Comparison of ENCODE assay signal across 2 cellular contexts in genomic region chr19:1561236-1561842, GRCh38.
TF ChIP-seq lines count a peak whose summit lies in the region.

No MANE protein-coding gene starts in this region.

TF ChIP-seq in HEK293, 187 proteins besides CTCF, POLR2A, EP300 and RAD21:
- TF ChIP-seq ZNF555 (tag by site-specific recombination; conservative IDR thresholded peaks at IDR 0.05) (no peak), ZNF837 (tag by site-specific recombination; IDR thresholded peaks at IDR 0.05) (no peak), REPIN1 (tag by site-specific recombination; IDR thresholded peaks at IDR 0.05; ENCODE audit: low read depth) (no peak), RBAK (tag by site-specific recombination; IDR thresholded peaks at IDR 0.05) (no peak), ZNF560 (tag by site-specific recombination; IDR thresholded peaks at IDR 0.05; ENCODE audit: borderline replicate concordance) (no peak), SCRT2 (tag by site-specific recombination; IDR thresholded peaks at IDR 0.05) (0 out of 2 replicates have a peak, but pooled peaks have one; percentile 34), YY1 (tag by site-specific recombination; IDR thresholded peaks at IDR 0.05) (no peak), KLF1 (tag by site-specific recombination; IDR thresholded peaks at IDR 0.05) (no peak), ZNF600 (tag by site-specific recombination; IDR thresholded peaks at IDR 0.05) (peak; percentile 62), ZBTB26 (tag by site-specific recombination; optimal IDR thresholded peaks at IDR 0.05) (no peak), ZNF202 (tag by site-specific recombination; IDR thresholded peaks at IDR 0.05; ENCODE audit: borderline replicate concordance) (no peak), ZNF354C (tag by site-specific recombination; IDR thresholded peaks at IDR 0.05; ENCODE audit: borderline replicate concordance, low read depth) (no peak), ZNF366 (tag by site-specific recombination; conservative IDR thresholded peaks at IDR 0.05) (no peak), MZF1 (tag by site-specific recombination; IDR thresholded peaks at IDR 0.05; ENCODE audit: borderline replicate concordance) (no peak), ZNF121 (tag by site-specific recombination; IDR thresholded peaks at IDR 0.05) (peak; percentile 93), BCL11A (tag by site-specific recombination; IDR thresholded peaks at IDR 0.05; ENCODE audit: low read depth) (no peak), SCRT1 (tag by site-specific recombination; IDR thresholded peaks at IDR 0.05; ENCODE audit: borderline replicate concordance) (0 out of 2 replicates have a peak, but pooled peaks have one; percentile 16), ZNF362 (tag by site-specific recombination; IDR thresholded peaks at IDR 0.05) (no peak), ZNF404 (tag by site-specific recombination; IDR thresholded peaks at IDR 0.05) (no peak)
- TF ChIP-seq, protein P1, sequence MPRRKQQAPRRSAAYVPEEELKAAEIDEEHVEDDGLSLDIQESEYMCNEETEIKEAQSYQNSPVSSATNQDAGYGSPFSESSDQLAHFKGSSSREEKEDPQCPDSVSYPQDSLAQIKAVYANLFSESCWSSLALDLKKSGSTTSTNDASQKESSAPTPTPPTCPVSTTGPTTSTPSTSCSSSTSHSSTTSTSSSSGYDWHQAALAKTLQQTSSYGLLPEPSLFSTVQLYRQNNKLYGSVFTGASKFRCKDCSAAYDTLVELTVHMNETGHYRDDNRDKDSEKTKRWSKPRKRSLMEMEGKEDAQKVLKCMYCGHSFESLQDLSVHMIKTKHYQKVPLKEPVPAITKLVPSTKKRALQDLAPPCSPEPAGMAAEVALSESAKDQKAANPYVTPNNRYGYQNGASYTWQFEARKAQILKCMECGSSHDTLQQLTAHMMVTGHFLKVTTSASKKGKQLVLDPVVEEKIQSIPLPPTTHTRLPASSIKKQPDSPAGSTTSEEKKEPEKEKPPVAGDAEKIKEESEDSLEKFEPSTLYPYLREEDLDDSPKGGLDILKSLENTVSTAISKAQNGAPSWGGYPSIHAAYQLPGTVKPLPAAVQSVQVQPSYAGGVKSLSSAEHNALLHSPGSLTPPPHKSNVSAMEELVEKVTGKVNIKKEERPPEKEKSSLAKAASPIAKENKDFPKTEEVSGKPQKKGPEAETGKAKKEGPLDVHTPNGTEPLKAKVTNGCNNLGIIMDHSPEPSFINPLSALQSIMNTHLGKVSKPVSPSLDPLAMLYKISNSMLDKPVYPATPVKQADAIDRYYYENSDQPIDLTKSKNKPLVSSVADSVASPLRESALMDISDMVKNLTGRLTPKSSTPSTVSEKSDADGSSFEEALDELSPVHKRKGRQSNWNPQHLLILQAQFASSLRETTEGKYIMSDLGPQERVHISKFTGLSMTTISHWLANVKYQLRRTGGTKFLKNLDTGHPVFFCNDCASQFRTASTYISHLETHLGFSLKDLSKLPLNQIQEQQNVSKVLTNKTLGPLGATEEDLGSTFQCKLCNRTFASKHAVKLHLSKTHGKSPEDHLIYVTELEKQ (tag by site-specific recombination; IDR thresholded peaks at IDR 0.05; ENCODE audit: borderline replicate concordance) = no peak
- TF ChIP-seq, protein P2, sequence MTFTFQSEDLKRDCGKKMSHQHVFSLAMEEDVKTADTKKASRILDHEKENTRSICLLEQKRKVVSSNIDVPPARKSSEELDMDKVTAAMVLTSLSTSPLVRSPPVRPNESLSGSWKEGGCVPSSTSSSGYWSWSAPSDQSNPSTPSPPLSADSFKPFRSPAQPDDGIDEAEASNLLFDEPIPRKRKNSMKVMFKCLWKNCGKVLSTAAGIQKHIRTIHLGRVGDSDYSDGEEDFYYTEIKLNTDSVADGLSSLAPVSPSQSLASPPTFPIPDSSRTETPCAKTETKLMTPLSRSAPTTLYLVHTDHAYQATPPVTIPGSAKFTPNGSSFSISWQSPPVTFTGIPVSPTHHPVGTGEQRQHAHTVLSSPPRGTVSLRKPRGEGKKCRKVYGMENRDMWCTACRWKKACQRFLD (tag by site-specific recombination; IDR thresholded peaks at IDR 0.05) = no peak

TF ChIP-seq in K562, 482 proteins besides CTCF, POLR2A, EP300 and RAD21:
- no peak for TF ChIP-seq NR1H2 (CRISPR knock-in tag; IDR thresholded peaks at IDR 0.05)
- peak; percentile 87 for TF ChIP-seq ZNF121 (CRISPR knock-in tag; conservative IDR thresholded peaks at IDR 0.05)
- TF ChIP-seq, protein P3, sequence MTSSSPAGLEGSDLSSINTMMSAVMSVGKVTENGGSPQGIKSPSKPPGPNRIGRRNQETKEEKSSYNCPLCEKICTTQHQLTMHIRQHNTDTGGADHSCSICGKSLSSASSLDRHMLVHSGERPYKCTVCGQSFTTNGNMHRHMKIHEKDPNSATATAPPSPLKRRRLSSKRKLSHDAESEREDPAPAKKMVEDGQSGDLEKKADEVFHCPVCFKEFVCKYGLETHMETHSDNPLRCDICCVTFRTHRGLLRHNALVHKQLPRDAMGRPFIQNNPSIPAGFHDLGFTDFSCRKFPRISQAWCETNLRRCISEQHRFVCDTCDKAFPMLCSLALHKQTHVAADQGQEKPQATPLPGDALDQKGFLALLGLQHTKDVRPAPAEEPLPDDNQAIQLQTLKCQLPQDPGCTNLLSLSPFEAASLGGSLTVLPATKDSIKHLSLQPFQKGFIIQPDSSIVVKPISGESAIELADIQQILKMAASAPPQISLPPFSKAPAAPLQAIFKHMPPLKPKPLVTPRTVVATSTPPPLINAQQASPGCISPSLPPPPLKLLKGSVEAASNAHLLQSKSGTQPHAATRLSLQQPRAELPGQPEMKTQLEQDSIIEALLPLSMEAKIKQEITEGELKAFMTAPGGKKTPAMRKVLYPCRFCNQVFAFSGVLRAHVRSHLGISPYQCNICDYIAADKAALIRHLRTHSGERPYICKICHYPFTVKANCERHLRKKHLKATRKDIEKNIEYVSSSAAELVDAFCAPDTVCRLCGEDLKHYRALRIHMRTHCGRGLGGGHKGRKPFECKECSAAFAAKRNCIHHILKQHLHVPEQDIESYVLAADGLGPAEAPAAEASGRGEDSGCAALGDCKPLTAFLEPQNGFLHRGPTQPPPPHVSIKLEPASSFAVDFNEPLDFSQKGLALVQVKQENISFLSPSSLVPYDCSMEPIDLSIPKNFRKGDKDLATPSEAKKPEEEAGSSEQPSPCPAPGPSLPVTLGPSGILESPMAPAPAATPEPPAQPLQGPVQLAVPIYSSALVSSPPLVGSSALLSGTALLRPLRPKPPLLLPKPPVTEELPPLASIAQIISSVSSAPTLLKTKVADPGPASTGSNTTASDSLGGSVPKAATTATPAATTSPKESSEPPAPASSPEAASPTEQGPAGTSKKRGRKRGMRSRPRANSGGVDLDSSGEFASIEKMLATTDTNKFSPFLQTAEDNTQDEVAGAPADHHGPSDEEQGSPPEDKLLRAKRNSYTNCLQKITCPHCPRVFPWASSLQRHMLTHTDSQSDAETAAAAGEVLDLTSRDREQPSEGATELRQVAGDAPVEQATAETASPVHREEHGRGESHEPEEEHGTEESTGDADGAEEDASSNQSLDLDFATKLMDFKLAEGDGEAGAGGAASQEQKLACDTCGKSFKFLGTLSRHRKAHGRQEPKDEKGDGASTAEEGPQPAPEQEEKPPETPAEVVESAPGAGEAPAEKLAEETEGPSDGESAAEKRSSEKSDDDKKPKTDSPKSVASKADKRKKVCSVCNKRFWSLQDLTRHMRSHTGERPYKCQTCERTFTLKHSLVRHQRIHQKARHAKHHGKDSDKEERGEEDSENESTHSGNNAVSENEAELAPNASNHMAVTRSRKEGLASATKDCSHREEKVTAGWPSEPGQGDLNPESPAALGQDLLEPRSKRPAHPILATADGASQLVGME (CRISPR knock-in tag; IDR thresholded peaks at IDR 0.05) = no peak
- TF ChIP-seq FOXP4 (CRISPR knock-in tag; IDR thresholded peaks at IDR 0.05; ENCODE audit: borderline replicate concordance) = no peak
- no peak for TF ChIP-seq MAFF (IDR thresholded peaks at IDR 0.05; ENCODE audit: low read length)
- TF ChIP-seq BCOR (IDR thresholded peaks at IDR 0.05) = 0 out of 2 replicates have a peak, but pooled peaks have one; percentile 26
- TF ChIP-seq KAT7 (CRISPR knock-in tag; IDR thresholded peaks at IDR 0.05; ENCODE audit: borderline replicate concordance) = 0 out of 2 replicates have a peak, but pooled peaks have one; percentile 40
- TF ChIP-seq, protein P4, sequence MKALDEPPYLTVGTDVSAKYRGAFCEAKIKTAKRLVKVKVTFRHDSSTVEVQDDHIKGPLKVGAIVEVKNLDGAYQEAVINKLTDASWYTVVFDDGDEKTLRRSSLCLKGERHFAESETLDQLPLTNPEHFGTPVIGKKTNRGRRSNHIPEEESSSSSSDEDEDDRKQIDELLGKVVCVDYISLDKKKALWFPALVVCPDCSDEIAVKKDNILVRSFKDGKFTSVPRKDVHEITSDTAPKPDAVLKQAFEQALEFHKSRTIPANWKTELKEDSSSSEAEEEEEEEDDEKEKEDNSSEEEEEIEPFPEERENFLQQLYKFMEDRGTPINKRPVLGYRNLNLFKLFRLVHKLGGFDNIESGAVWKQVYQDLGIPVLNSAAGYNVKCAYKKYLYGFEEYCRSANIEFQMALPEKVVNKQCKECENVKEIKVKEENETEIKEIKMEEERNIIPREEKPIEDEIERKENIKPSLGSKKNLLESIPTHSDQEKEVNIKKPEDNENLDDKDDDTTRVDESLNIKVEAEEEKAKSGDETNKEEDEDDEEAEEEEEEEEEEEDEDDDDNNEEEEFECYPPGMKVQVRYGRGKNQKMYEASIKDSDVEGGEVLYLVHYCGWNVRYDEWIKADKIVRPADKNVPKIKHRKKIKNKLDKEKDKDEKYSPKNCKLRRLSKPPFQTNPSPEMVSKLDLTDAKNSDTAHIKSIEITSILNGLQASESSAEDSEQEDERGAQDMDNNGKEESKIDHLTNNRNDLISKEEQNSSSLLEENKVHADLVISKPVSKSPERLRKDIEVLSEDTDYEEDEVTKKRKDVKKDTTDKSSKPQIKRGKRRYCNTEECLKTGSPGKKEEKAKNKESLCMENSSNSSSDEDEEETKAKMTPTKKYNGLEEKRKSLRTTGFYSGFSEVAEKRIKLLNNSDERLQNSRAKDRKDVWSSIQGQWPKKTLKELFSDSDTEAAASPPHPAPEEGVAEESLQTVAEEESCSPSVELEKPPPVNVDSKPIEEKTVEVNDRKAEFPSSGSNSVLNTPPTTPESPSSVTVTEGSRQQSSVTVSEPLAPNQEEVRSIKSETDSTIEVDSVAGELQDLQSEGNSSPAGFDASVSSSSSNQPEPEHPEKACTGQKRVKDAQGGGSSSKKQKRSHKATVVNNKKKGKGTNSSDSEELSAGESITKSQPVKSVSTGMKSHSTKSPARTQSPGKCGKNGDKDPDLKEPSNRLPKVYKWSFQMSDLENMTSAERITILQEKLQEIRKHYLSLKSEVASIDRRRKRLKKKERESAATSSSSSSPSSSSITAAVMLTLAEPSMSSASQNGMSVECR (CRISPR knock-in tag; IDR thresholded peaks at IDR 0.05) = no peak
- TF ChIP-seq CGGBP1 (CRISPR knock-in tag; IDR thresholded peaks at IDR 0.05) = no peak
TF ChIP-seq in K562: peak in this region for 3.
